17 cellular contexts compared by ENCODE assay signal in genomic region chr12:55934773-55935172, GRCh38. TPM values are rescaled to one million over a fixed set of nuclear protein-coding genes. Genes with fewer than 3 reads are reported as not detected.
DNase-seq lines count a peak whose midpoint lies in the region; ATAC-seq and TF ChIP-seq lines count a peak whose summit lies in the region.
"Had no signal": no experiment of that assay in that cellular context is flagged by ENCODE, and none has a peak within 500 bp of the region (broad histone marks: within the 10 kb centered on the region; RNA-seq: fewer than 3 reads in every experiment).

No MANE protein-coding gene starts in this region.

- no peaks in the 10 kb centered on the region for H3K9me3 Mint-ChIP-seq in activated CD8-positive, alpha-beta memory T cell treated with anti-CD3 and anti-CD28 coated beads, Interleukin-2, amount 10 ng/mL, durations not matched to agents 7 days and 5 days (ENCODE audit: low read depth)
- H3K9me3 Mint-ChIP-seq in activated naive CD8-positive, alpha-beta T cell treated with anti-CD3 and anti-CD28 coated beads, Interleukin-2, amount 50 U/mL, for 24 hours, result no peaks in the 10 kb centered on the region
- H3K9me3 Mint-ChIP-seq: neural crest cell had no signal

- ATAC-seq in activated CD8-positive, alpha-beta memory T cell treated with anti-CD3 and anti-CD28 coated beads, Interleukin-2, amount 10 ng/mL, durations not matched to agents 7 days and 5 days, result no peak
- ATAC-seq in activated naive CD8-positive, alpha-beta T cell treated with anti-CD3 and anti-CD28 coated beads, Interleukin-2, amount 50 U/mL, for 24 hours, result no peak
- ATAC-seq in GM21528 (IDR thresholded peaks at IDR 0.05; ENCODE audit: low FRiP score, unreplicated experiment), result no peak
- ATAC-seq: lower lobe of right lung had no signal

- peak overlapping the region; percentile 56 for H3K4me3 Mint-ChIP-seq in activated CD8-positive, alpha-beta memory T cell treated with anti-CD3 and anti-CD28 coated beads, Interleukin-2, amount 10 ng/mL, durations not matched to agents 7 days and 5 days
- peak overlapping the region; percentile 93 for H3K4me3 Mint-ChIP-seq in activated naive CD8-positive, alpha-beta T cell treated with anti-CD3 and anti-CD28 coated beads, Interleukin-2, amount 50 U/mL, for 24 hours

- H3K9me3 ChIP-seq in neutrophil, result no peaks in the 10 kb centered on the region
- H3K9me3 ChIP-seq: lower lobe of right lung, sigmoid colon had no signal

- peak overlapping the region; percentile 84 for H3K27ac Mint-ChIP-seq in activated CD8-positive, alpha-beta memory T cell treated with anti-CD3 and anti-CD28 coated beads, Interleukin-2, amount 10 ng/mL, durations not matched to agents 7 days and 5 days
- H3K27ac Mint-ChIP-seq in activated naive CD8-positive, alpha-beta T cell treated with anti-CD3 and anti-CD28 coated beads, Interleukin-2, amount 50 U/mL, for 24 hours, result peak overlapping the region; percentile 67

- H3K27me3 Mint-ChIP-seq in activated CD8-positive, alpha-beta memory T cell treated with anti-CD3 and anti-CD28 coated beads, Interleukin-2, amount 10 ng/mL, durations not matched to agents 7 days and 5 days, result no peaks in the 10 kb centered on the region
- H3K27me3 Mint-ChIP-seq in activated naive CD8-positive, alpha-beta T cell treated with anti-CD3 and anti-CD28 coated beads, Interleukin-2, amount 50 U/mL, for 24 hours, result no peaks in the 10 kb centered on the region

- no peak for TF ChIP-seq CTCF in neutrophil (IDR thresholded peaks at IDR 0.05)

- CTCF ChIA-PET in activated CD8-positive, alpha-beta memory T cell treated with anti-CD3 and anti-CD28 coated beads, Interleukin-2, amount 10 ng/mL, durations not matched to agents 7 days and 5 days (lab: Charles Lee), result interaction anchor here (1.0 to 10.2 kb wide), 9 partner anchors 7 to 255 kb away, joined by 3 to 121 read pairs (median 4); partner anchors contain the start of genes DGKA, PYM1, RAB5B and SMARCC2

- H3K4me1 Mint-ChIP-seq in activated CD8-positive, alpha-beta memory T cell treated with anti-CD3 and anti-CD28 coated beads, Interleukin-2, amount 10 ng/mL, durations not matched to agents 7 days and 5 days, result peaks cover 82% of the 10 kb centered on the region
- peaks cover 78% of the 10 kb centered on the region for H3K4me1 Mint-ChIP-seq in activated naive CD8-positive, alpha-beta T cell treated with anti-CD3 and anti-CD28 coated beads, Interleukin-2, amount 50 U/mL, for 24 hours

- peaks cover 35% of the 10 kb centered on the region for H3K36me3 ChIP-seq in neutrophil

- no peak overlapping the region for H3K4me3 ChIP-seq in neutrophil (ENCODE audit: low read depth in 1 of 2, low read length in 1 of 2)

- peaks cover 43% of the 10 kb centered on the region in 2 experiments for H3K4me1 ChIP-seq in neutrophil (ENCODE audit: control insufficient read depth in 1 of 2, insufficient read depth in 1 of 2, low read depth in 1 of 2, low read length in 1 of 2)

- H3K36me3 Mint-ChIP-seq in activated CD8-positive, alpha-beta memory T cell treated with anti-CD3 and anti-CD28 coated beads, Interleukin-2, amount 10 ng/mL, durations not matched to agents 7 days and 5 days, result peaks cover 56% of the 10 kb centered on the region
- peaks cover 41% of the 10 kb centered on the region for H3K36me3 Mint-ChIP-seq in activated naive CD8-positive, alpha-beta T cell treated with anti-CD3 and anti-CD28 coated beads, Interleukin-2, amount 50 U/mL, for 24 hours (ENCODE audit: low read depth)

- DNase-seq in activated CD8-positive, alpha-beta memory T cell treated with anti-CD3 and anti-CD28 coated beads, Interleukin-2, amount 10 ng/mL, durations not matched to agents 7 days and 5 days, result no peak
- no peak for DNase-seq in activated CD8-positive, alpha-beta memory T cell treated with anti-CD3 and anti-CD28 coated beads, Interleukin-2, amount 50 U/mL, for 4 hours
- DNase-seq in NCI-H69 (lab: John Stamatoyannopoulos, UW) (peak; percentile 31), COLO668 (lab: John Stamatoyannopoulos, UW; ENCODE audit: unreplicated experiment) (no peak), NCI-H187 (lab: John Stamatoyannopoulos, UW) (no peak)
- DNase-seq in activated naive CD8-positive, alpha-beta T cell treated with anti-CD3 and anti-CD28 coated beads, Interleukin-2, amount 50 U/mL, for 24 hours, result no peak
- DNase-seq: activated CD8-positive, alpha-beta memory T cell treated with anti-CD3 and anti-CD28 coated beads for 24 hours; amniotic stem cell; lower lobe of right lung; NCI-H2081 treated with DMSO at 0.1 percent for 48 hours; NCI-H774; sigmoid colon; stimulated activated CD4-positive, alpha-beta T cell treated with anti-CD3 and anti-CD28 coated beads, Interleukin-4, amount 100 ng/mL, for 24 hours; T-helper 9 cell had no signal

- no peaks in the 10 kb centered on the region for H3K27me3 ChIP-seq in neutrophil
- H3K27me3 ChIP-seq: sigmoid colon had no signal

- peak overlapping the region; percentile 95 for H3K27ac ChIP-seq in neutrophil

RNA-seq across cellular contexts. Expression of gene DGKA, which starts 3.8 kb away (rescaled TPM):
- total RNA-seq in activated CD8-positive, alpha-beta memory T cell treated with anti-CD3 and anti-CD28 coated beads, Interleukin-2, amount 10 ng/mL, durations not matched to agents 7 days and 5 days, result 100 to 1,000 TPM; 301 to 312 TPM

RNA-seq across cellular contexts. Expression of gene PYM1, which starts 7.1 kb away (rescaled TPM):
- 10 to 100 TPM; 46.7 to 56.4 TPM for total RNA-seq in activated CD8-positive, alpha-beta memory T cell treated with anti-CD3 and anti-CD28 coated beads, Interleukin-2, amount 10 ng/mL, durations not matched to agents 7 days and 5 days

RNA-seq across cellular contexts. Expression of gene PMEL, which starts 31.1 kb away (rescaled TPM):
- under 1 TPM; 0.23 to 0.37 TPM for total RNA-seq in activated CD8-positive, alpha-beta memory T cell treated with anti-CD3 and anti-CD28 coated beads, Interleukin-2, amount 10 ng/mL, durations not matched to agents 7 days and 5 days

RNA-seq across cellular contexts. Expression of gene CDK2, which starts 31.9 kb away (rescaled TPM):
- 100 to 1,000 TPM; 146 to 158 TPM for total RNA-seq in activated CD8-positive, alpha-beta memory T cell treated with anti-CD3 and anti-CD28 coated beads, Interleukin-2, amount 10 ng/mL, durations not matched to agents 7 days and 5 days

RNA-seq across cellular contexts. Expression of gene RAB5B, which starts 39.1 kb away (rescaled TPM):
- 10 to 100 TPM; 46.4 to 55.6 TPM for total RNA-seq in activated CD8-positive, alpha-beta memory T cell treated with anti-CD3 and anti-CD28 coated beads, Interleukin-2, amount 10 ng/mL, durations not matched to agents 7 days and 5 days
